In the genomic region with DNA sequence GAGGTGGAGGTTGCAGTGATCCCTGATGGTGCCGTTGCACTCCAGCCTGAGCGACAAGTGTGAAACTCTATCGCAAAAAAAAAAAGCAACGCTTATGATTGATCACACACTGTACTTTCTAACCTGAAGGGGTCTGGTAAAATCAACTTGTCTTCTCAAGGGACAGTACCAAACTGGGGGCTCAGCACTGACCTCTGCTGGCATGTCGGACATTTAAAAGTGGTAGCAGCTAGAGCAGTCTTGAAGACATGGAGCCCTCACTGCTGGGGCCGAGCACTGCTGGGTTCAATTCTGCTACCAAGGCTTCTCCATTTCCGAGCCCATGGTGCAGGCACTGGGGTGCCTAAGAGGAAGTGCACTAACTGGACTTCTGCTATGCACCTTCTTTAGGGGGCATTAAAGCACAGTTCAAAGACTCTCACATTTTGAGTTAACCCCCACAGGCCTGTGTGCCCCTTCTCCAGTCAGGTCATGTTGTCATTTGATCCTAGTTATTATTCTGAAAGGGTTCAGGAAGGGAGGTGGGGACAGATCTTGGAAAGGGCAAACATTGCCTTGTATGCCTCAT, we compare ENCODE assay signal across 8 cellular contexts.
DNase-seq lines count a peak whose midpoint lies in the region; ATAC-seq lines count a peak whose summit lies in the region.

No MANE protein-coding gene starts in this region.

- intact Hi-C loops in head of caudate nucleus (cut with DNase I), result no loop called here

- DNase-seq in NCI-H146 (lab: John Stamatoyannopoulos, UW) (peak; percentile 40), NCI-H146 treated with DMSO at 0.1 percent for 48 hours (lab: John Stamatoyannopoulos, UW; ENCODE audit: unreplicated experiment) (no peak), UCSD-AML1 (lab: John Stamatoyannopoulos, UW; ENCODE audit: unreplicated experiment) (peak; percentile 52), head of caudate nucleus (peak in 36 of 42 donors; percentile 14 to 79 (median 52)), GM19240 (ENCODE audit: insufficient read length, low spot score) (no peak)
- peak; percentile 14 for DNase-seq in stimulated activated CD8-positive, alpha-beta memory T cell treated with anti-CD3 and anti-CD28 coated beads, Interleukin-15, amount 100 ng/mL, for 1 hour (ENCODE audit: low read depth)

- ATAC-seq in HG02798 (IDR thresholded peaks at IDR 0.05; ENCODE audit: poor library complexity, unreplicated experiment) (peak; percentile 57), GM19328 (IDR thresholded peaks at IDR 0.05; ENCODE audit: unreplicated experiment) (no peak)

Comparison
In these comparisons a context has a peak if more than half of its experiments do, and no peak if none do; other contexts are left out.
1. DNase-seq: peak in NCI-H146 (single experiment), UCSD-AML1 (single experiment), head of caudate nucleus (36 of 42) and stimulated activated CD8-positive, alpha-beta memory T cell treated with anti-CD3 and anti-CD28 coated beads, Interleukin-15, amount 100 ng/mL, for 1 hour (single experiment); none in NCI-H146 treated with DMSO at 0.1 percent for 48 hours (single experiment) and GM19240 (single experiment).